ENCODE assay signal across 8 cellular contexts in genomic region chr13:114235697-114236096, GRCh38. TPM values are rescaled to one million over a fixed set of nuclear protein-coding genes. Genes with fewer than 3 reads are reported as not detected.
DNase-seq lines count a peak whose midpoint lies in the region; ATAC-seq and TF ChIP-seq lines count a peak whose summit lies in the region.
"Had no signal": no experiment of that assay in that cellular context is flagged by ENCODE, and none has a peak within 500 bp of the region (broad histone marks: within the 10 kb centered on the region; RNA-seq: fewer than 3 reads in every experiment).

No MANE protein-coding gene starts in this region.

- WGBS in iPS DF 6.9 (ENCODE audit: insufficient coverage, insufficient read length), result no CpG with 5 or more reads among the region's 10 CpGs

- POLR2A ChIA-PET in activated B cell treated with CpG ODN at 0.5 μM for 24 hours (lab: Charles Lee), result interaction anchor here (0.7 to 1.6 kb wide), 3 partner anchors 44 to 170 kb away, joined by 3 to 4 read pairs (median 4); partner anchors contain the start of gene UPF3A

- H3K9me3 Mint-ChIP-seq in activated B cell treated with CpG ODN at 0.5 μM for 24 hours, result no peaks in the 10 kb centered on the region
- H3K9me3 Mint-ChIP-seq in stimulated activated memory B cell treated with anti-CD40 and anti-IgM and Interleukin-4, amounts not matched to agents 10 μg/mL and 1 μg/mL and 100 μg/mL, for 72 hours, result no peaks in the 10 kb centered on the region

- TF ChIP-seq CTCF in HL-60 (IDR thresholded peaks at IDR 0.05; ENCODE audit: insufficient read depth, low read length) (no peak), activated B cell treated with CpG ODN at 0.5 μM for 24 hours (IDR thresholded peaks at IDR 0.05) (no peak)

- CTCF ChIA-PET in activated B cell treated with CpG ODN at 0.5 μM for 24 hours (lab: Charles Lee), result no interaction called here

- ATAC-seq in activated B cell treated with CpG ODN at 0.5 μM for 24 hours (ENCODE audit: low read depth) (no peak), HG03342 (IDR thresholded peaks at IDR 0.05; ENCODE audit: unreplicated experiment) (no peak), HG02852 (IDR thresholded peaks at IDR 0.05; ENCODE audit: unreplicated experiment) (no peak), GM21360 (IDR thresholded peaks at IDR 0.05; ENCODE audit: unreplicated experiment) (no peak)
- no peak for ATAC-seq in stimulated activated memory B cell treated with anti-CD40 and anti-IgM and Interleukin-4, amounts not matched to agents 10 μg/mL and 1 μg/mL and 100 μg/mL, for 72 hours

- H3K4me3 Mint-ChIP-seq in activated B cell treated with CpG ODN at 0.5 μM for 24 hours, result peak overlapping the region; percentile 86
- peak overlapping the region; percentile 89 for H3K4me3 Mint-ChIP-seq in stimulated activated memory B cell treated with anti-CD40 and anti-IgM and Interleukin-4, amounts not matched to agents 10 μg/mL and 1 μg/mL and 100 μg/mL, for 72 hours

- H3K27me3 Mint-ChIP-seq in activated B cell treated with CpG ODN at 0.5 μM for 24 hours, result peaks cover 2% of the 10 kb centered on the region
- H3K27me3 Mint-ChIP-seq in stimulated activated memory B cell treated with anti-CD40 and anti-IgM and Interleukin-4, amounts not matched to agents 10 μg/mL and 1 μg/mL and 100 μg/mL, for 72 hours, result peaks cover 3% of the 10 kb centered on the region

- H3K27ac ChIP-seq in HL-60 (replicated peaks) (peak overlapping the region; percentile 85), iPS DF 6.9 (ENCODE audit: low read length) (no peak overlapping the region)

- intact Hi-C loops in activated B cell treated with CpG ODN at 0.5 μM for 24 hours (cut with micrococcal nuclease), result loop anchor here (1.0 to 5.0 kb wide), 6 partner anchors 46 to 1293 kb away; partner anchors contain the start of genes CHAMP1 and UPF3A

- peaks cover 21% of the 10 kb centered on the region for H3K36me3 ChIP-seq in iPS DF 6.9 (ENCODE audit: control insufficient read depth, insufficient read depth, low read length)

- no peaks in the 10 kb centered on the region for H3K9me3 ChIP-seq in iPS DF 6.9 (ENCODE audit: control insufficient read depth, insufficient read depth, low read length)

- peaks cover 22% of the 10 kb centered on the region for H3K4me1 Mint-ChIP-seq in activated B cell treated with CpG ODN at 0.5 μM for 24 hours
- H3K4me1 Mint-ChIP-seq in stimulated activated memory B cell treated with anti-CD40 and anti-IgM and Interleukin-4, amounts not matched to agents 10 μg/mL and 1 μg/mL and 100 μg/mL, for 72 hours, result peaks cover 22% of the 10 kb centered on the region

- DNase-seq in HL-60 (ENCODE audit: low read depth in 1 of 2, low spot score in 1 of 2) (peak in 1 of 2 experiments; percentile 16), activated B cell treated with CpG ODN at 0.5 μM for 24 hours (no peak), iPS DF 6.9 (ENCODE audit: low read depth, low spot score) (no peak)

- peaks cover 39% of the 10 kb centered on the region for H3K36me3 Mint-ChIP-seq in activated B cell treated with CpG ODN at 0.5 μM for 24 hours (ENCODE audit: low read depth)
- H3K36me3 Mint-ChIP-seq in stimulated activated memory B cell treated with anti-CD40 and anti-IgM and Interleukin-4, amounts not matched to agents 10 μg/mL and 1 μg/mL and 100 μg/mL, for 72 hours, result peaks cover 23% of the 10 kb centered on the region

- H3K4me3 ChIP-seq in HL-60 (replicated peaks; ENCODE audit: insufficient read depth, low read length), result peak overlapping the region; percentile 89
- H3K4me3 ChIP-seq in iPS DF 6.9 (ENCODE audit: low read length), result peak overlapping the region; percentile 62; the same call in 1 of the 2 replicates

- H3K27me3 ChIP-seq in HL-60 (ENCODE audit: insufficient read depth, poor library complexity, severe bottlenecking) (no peaks in the 10 kb centered on the region), iPS DF 6.9 (ENCODE audit: control insufficient read depth, insufficient read depth, low read length) (no peaks in the 10 kb centered on the region)

- H3K27ac Mint-ChIP-seq in activated B cell treated with CpG ODN at 0.5 μM for 24 hours, result peak overlapping the region; percentile 59
- peak overlapping the region; percentile 89 for H3K27ac Mint-ChIP-seq in stimulated activated memory B cell treated with anti-CD40 and anti-IgM and Interleukin-4, amounts not matched to agents 10 μg/mL and 1 μg/mL and 100 μg/mL, for 72 hours

- H3K4me1 ChIP-seq in iPS DF 6.9 (ENCODE audit: control insufficient read depth, insufficient read depth, low read length), result no peaks in the 10 kb centered on the region; the same call in 1 of the 2 replicates

RNA-seq across cellular contexts. Expression of gene CDC16, which starts 1.0 kb away (rescaled TPM):
- total RNA-seq in activated B cell treated with CpG ODN at 0.5 μM for 24 hours, result 84.2 and 98.0 TPM in 2 replicates

RNA-seq across cellular contexts. Expression of gene UPF3A, which starts 45.7 kb away (rescaled TPM):
- 68.3 and 83.2 TPM in 2 replicates for total RNA-seq in activated B cell treated with CpG ODN at 0.5 μM for 24 hours

RNA-seq across cellular contexts. Expression of gene CFAP97D2, which starts 56.6 kb away (rescaled TPM):
- total RNA-seq in activated B cell treated with CpG ODN at 0.5 μM for 24 hours, result not detected in 2 replicates
- total RNA-seq: frontal cortex had no signal
